In genomic region chr3:30751610-30752299, GRCh38 we compare ENCODE assay signal across 8 cellular contexts.
DNase-seq lines count a peak whose midpoint lies in the region; ATAC-seq and TF ChIP-seq lines count a peak whose summit lies in the region.

No MANE protein-coding gene starts in this region.

- CTCF ChIA-PET in WTC11 (lab: Charles Lee), result interaction anchor here (0.6 to 2.2 kb wide), 11 partner anchors 8 to 739 kb away, joined by 3 to 19 read pairs (median 6); no protein-coding TSS in a partner anchor

- no peaks in the 10 kb centered on the region for H3K9me3 ChIP-seq in uterus

- H3K36me3 Mint-ChIP-seq in WTC11 (no peaks in the 10 kb centered on the region), nephron (ENCODE audit: low read depth) (no peaks in the 10 kb centered on the region)
- no peaks in the 10 kb centered on the region for H3K36me3 Mint-ChIP-seq in dendritic cell treated with granulocyte-macrophage colony-stimulating factor and Interleukin-4, amounts not matched to agents 40 ng/mL and 50 ng/mL, for 4 days (ENCODE audit: low read depth)

- H3K27ac Mint-ChIP-seq in WTC11, result no peak overlapping the region
- H3K27ac Mint-ChIP-seq in dendritic cell treated with granulocyte-macrophage colony-stimulating factor and Interleukin-4, amounts not matched to agents 40 ng/mL and 50 ng/mL, for 4 days, result peak overlapping the region; percentile 13
- H3K27ac Mint-ChIP-seq in nephron, result peak overlapping the region in 2 of 3 experiments; percentile 11 to 61

- peaks cover 0 to 9% of the 10 kb centered on the region in 2 donors for H3K4me1 ChIP-seq in uterus

- intact Hi-C loops in dendritic cell treated with granulocyte-macrophage colony-stimulating factor and Interleukin-4, amounts not matched to agents 40 ng/mL and 50 ng/mL, for 4 days (cut with micrococcal nuclease), result no loop called here
- intact Hi-C loops in uterus (cut with DNase I; ENCODE audit: low total_unique reads), result no loop called here

- no peaks in the 10 kb centered on the region for H3K27me3 Mint-ChIP-seq in WTC11 (ENCODE audit: low read depth)
- H3K27me3 Mint-ChIP-seq in dendritic cell treated with granulocyte-macrophage colony-stimulating factor and Interleukin-4, amounts not matched to agents 40 ng/mL and 50 ng/mL, for 4 days, result no peaks in the 10 kb centered on the region
- no peaks in the 10 kb centered on the region for H3K27me3 Mint-ChIP-seq in nephron (ENCODE audit: low read depth)

- TF ChIP-seq POLR2A in uterus (IDR thresholded peaks at IDR 0.05), result no peak

- no peak overlapping the region for H3K27ac ChIP-seq in uterus

- POLR2A ChIA-PET in WTC11 (lab: Charles Lee), result no interaction called here

- DNase-seq in NOMO-1 treated with DMSO at 0.1 percent for 48 hours (lab: John Stamatoyannopoulos, UW; ENCODE audit: unreplicated experiment) (peak; percentile 19), NOMO-1 treated with dmso at 0.1 percent for 144 hours (lab: John Stamatoyannopoulos, UW; ENCODE audit: unreplicated experiment) (no peak), WTC11 (ENCODE audit: low spot score) (peak; percentile 54), uterus (peak; percentile 21 to 36), NCI-H187 (lab: John Stamatoyannopoulos, UW) (no peak)

- no peaks in the 10 kb centered on the region for H3K36me3 ChIP-seq in uterus

- H3K4me3 Mint-ChIP-seq in WTC11 (no peak overlapping the region), nephron (no peak overlapping the region)
- H3K4me3 Mint-ChIP-seq in dendritic cell treated with granulocyte-macrophage colony-stimulating factor and Interleukin-4, amounts not matched to agents 40 ng/mL and 50 ng/mL, for 4 days, result no peak overlapping the region

- TF ChIP-seq CTCF in WTC11 (IDR thresholded peaks at IDR 0.05) (0 out of 2 replicates have a peak, but pooled peaks have one; percentile 18), nephron (IDR thresholded peaks at IDR 0.05; ENCODE audit: unreplicated experiment in 3 of 3) (peak; percentile 28 to 52 (median 29)), uterus (IDR thresholded peaks at IDR 0.05) (peak in 3 of 4 experiments; percentile 17 to 38 (median 19))

- H3K9me3 Mint-ChIP-seq in WTC11, result no peaks in the 10 kb centered on the region
- H3K9me3 Mint-ChIP-seq in dendritic cell treated with granulocyte-macrophage colony-stimulating factor and Interleukin-4, amounts not matched to agents 40 ng/mL and 50 ng/mL, for 4 days, result no peaks in the 10 kb centered on the region
- H3K9me3 Mint-ChIP-seq in nephron, result no peaks in the 10 kb centered on the region

- H3K27me3 ChIP-seq in uterus, result no peaks in the 10 kb centered on the region

- no peak overlapping the region for H3K4me3 ChIP-seq in uterus

- ATAC-seq in HG03469 (IDR thresholded peaks at IDR 0.05; ENCODE audit: unreplicated experiment) (peak; percentile 51), WTC11 (peak; percentile 59)

- peaks cover 36% of the 10 kb centered on the region for H3K4me1 Mint-ChIP-seq in WTC11
- H3K4me1 Mint-ChIP-seq in dendritic cell treated with granulocyte-macrophage colony-stimulating factor and Interleukin-4, amounts not matched to agents 40 ng/mL and 50 ng/mL, for 4 days (ENCODE audit: low read depth), result no peaks in the 10 kb centered on the region
- peaks cover 36% of the 10 kb centered on the region for H3K4me1 Mint-ChIP-seq in nephron

TF ChIP-seq in WTC11, 78 proteins besides CTCF, POLR2A, EP300 and RAD21 (continues in another document):
- no peak for TF ChIP-seq ZNF416 (CRISPR knock-in tag; IDR thresholded peaks at IDR 0.05)
- TF ChIP-seq, protein P1, sequence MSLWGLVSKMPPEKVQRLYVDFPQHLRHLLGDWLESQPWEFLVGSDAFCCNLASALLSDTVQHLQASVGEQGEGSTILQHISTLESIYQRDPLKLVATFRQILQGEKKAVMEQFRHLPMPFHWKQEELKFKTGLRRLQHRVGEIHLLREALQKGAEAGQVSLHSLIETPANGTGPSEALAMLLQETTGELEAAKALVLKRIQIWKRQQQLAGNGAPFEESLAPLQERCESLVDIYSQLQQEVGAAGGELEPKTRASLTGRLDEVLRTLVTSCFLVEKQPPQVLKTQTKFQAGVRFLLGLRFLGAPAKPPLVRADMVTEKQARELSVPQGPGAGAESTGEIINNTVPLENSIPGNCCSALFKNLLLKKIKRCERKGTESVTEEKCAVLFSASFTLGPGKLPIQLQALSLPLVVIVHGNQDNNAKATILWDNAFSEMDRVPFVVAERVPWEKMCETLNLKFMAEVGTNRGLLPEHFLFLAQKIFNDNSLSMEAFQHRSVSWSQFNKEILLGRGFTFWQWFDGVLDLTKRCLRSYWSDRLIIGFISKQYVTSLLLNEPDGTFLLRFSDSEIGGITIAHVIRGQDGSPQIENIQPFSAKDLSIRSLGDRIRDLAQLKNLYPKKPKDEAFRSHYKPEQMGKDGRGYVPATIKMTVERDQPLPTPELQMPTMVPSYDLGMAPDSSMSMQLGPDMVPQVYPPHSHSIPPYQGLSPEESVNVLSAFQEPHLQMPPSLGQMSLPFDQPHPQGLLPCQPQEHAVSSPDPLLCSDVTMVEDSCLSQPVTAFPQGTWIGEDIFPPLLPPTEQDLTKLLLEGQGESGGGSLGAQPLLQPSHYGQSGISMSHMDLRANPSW (CRISPR knock-in tag; conservative IDR thresholded peaks at IDR 0.05; ENCODE audit: low read depth), result no peak
- no peak for TF ChIP-seq AR (CRISPR knock-in tag; IDR thresholded peaks at IDR 0.05)
- TF ChIP-seq, protein P2, sequence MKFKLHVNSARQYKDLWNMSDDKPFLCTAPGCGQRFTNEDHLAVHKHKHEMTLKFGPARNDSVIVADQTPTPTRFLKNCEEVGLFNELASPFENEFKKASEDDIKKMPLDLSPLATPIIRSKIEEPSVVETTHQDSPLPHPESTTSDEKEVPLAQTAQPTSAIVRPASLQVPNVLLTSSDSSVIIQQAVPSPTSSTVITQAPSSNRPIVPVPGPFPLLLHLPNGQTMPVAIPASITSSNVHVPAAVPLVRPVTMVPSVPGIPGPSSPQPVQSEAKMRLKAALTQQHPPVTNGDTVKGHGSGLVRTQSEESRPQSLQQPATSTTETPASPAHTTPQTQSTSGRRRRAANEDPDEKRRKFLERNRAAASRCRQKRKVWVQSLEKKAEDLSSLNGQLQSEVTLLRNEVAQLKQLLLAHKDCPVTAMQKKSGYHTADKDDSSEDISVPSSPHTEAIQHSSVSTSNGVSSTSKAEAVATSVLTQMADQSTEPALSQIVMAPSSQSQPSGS (CRISPR knock-in tag; IDR thresholded peaks at IDR 0.05; ENCODE audit: borderline replicate concordance, low read depth), result no peak
- no peak for TF ChIP-seq ZNF317 (CRISPR knock-in tag; IDR thresholded peaks at IDR 0.05; ENCODE audit: borderline replicate concordance, low read depth)
- TF ChIP-seq CBFB (CRISPR knock-in tag; IDR thresholded peaks at IDR 0.05; ENCODE audit: low read depth), result no peak
- no peak for TF ChIP-seq FOXP1 (CRISPR knock-in tag; IDR thresholded peaks at IDR 0.05; ENCODE audit: borderline replicate concordance)
- TF ChIP-seq OVOL2 (CRISPR knock-in tag; IDR thresholded peaks at IDR 0.05; ENCODE audit: borderline replicate concordance), result no peak
- no peak for TF ChIP-seq FOXP4 (CRISPR knock-in tag; IDR thresholded peaks at IDR 0.05)
- TF ChIP-seq NFYB (CRISPR knock-in tag; conservative IDR thresholded peaks at IDR 0.05; ENCODE audit: low read depth), result no peak
- no peak for TF ChIP-seq RELA (CRISPR knock-in tag; IDR thresholded peaks at IDR 0.05; ENCODE audit: borderline replicate concordance)
- no peak for TF ChIP-seq ZNF138 (CRISPR knock-in tag; conservative IDR thresholded peaks at IDR 0.05)
- TF ChIP-seq ZNF232 (CRISPR knock-in tag; IDR thresholded peaks at IDR 0.05), result no peak
- TF ChIP-seq USF1 (CRISPR knock-in tag; IDR thresholded peaks at IDR 0.05), result no peak
- TF ChIP-seq ESRRA (CRISPR knock-in tag; IDR thresholded peaks at IDR 0.05; ENCODE audit: borderline replicate concordance), result no peak

Comparison
In these comparisons a context has a peak if more than half of its experiments do, and no peak if none do; other contexts are left out.
1. DNase-seq: peak in NOMO-1 treated with DMSO at 0.1 percent for 48 hours (single experiment), WTC11 (single experiment) and uterus (2 of 2); none in NOMO-1 treated with dmso at 0.1 percent for 144 hours (single experiment) and NCI-H187 (0 of 2).
2. Peak in every context shown above with its lines, with median percentiles within 50 percentile points of each other: CTCF ChIP-seq.